ENCODE assay signal across 1 cellular context in genomic region chr6:43763812-43764522, GRCh38.
TF ChIP-seq lines count a peak whose summit lies in the region.

No MANE protein-coding gene starts in this region.

TF ChIP-seq in IMR-90, 13 proteins besides CTCF, POLR2A, EP300 and RAD21 (continued from another document):
- no peak for TF ChIP-seq RFX5 (IDR thresholded peaks at IDR 0.05; ENCODE audit: low read depth, low read length)
- no peak for TF ChIP-seq USF2 (IDR thresholded peaks at IDR 0.05; ENCODE audit: low read depth, low read length)
- TF ChIP-seq CEBPB (IDR thresholded peaks at IDR 0.05; ENCODE audit: low read depth, low read length), result no peak
- no peak for TF ChIP-seq NFE2L2 (IDR thresholded peaks at IDR 0.05; ENCODE audit: low read depth, low read length)
- no peak for TF ChIP-seq MAZ (IDR thresholded peaks at IDR 0.05; ENCODE audit: borderline replicate concordance, low read depth, low read length)
- TF ChIP-seq CHD1 (IDR thresholded peaks at IDR 0.05; ENCODE audit: low read depth, low read length), result no peak
- TF ChIP-seq MAFK (IDR thresholded peaks at IDR 0.05; ENCODE audit: low read depth, low read length), result no peak
- TF ChIP-seq SMC3 (IDR thresholded peaks at IDR 0.05; ENCODE audit: low read depth, low read length), result no peak
- TF ChIP-seq BHLHE40 (IDR thresholded peaks at IDR 0.05; ENCODE audit: low read depth, low read length), result no peak
TF ChIP-seq in IMR-90: peak in this region for 0.
